Comparison of ENCODE assay signal across 1 cellular context in the genomic region with DNA sequence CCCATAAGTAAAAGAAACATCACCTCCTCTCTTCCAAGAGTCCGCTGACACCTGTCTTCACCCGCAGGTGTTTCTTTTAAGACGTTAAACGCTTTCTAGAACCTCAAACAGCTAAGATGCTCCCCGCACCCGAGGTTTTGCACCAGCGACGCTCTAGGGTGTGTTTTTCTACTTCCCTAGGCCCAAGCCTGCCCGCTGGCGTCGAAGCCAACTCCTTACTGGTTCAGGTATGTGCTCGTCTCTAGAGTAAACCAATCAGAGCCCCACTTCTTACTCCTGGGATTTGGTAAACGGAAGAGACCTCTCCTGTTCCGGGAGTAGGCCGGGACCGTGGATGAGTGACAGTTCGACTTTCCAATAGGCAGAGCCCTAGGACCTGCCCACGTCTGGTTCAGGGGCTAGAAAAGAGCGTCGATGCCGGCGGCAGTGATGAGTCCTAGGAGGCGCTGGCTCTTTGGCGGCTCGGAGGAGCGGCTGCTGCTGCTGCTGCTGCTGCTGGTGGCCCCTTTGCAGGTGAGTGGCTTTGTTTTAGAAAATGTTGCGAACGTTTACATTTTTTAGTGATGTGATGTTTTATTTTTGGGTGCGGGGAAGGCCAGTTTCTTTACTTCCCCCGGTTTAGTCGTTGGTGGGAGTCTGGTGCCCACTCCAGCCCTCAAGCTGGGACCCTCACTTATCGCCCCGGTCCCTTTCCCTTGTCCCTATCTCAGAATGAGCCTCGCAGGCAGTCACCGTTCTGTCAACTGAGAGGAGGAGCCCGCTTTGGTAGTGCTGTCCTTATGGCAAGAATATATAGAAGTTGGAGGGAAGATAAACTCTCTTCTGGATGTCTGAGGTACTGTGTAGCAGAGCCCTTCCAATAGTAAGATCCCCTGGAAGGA.
TF ChIP-seq lines count a peak whose summit lies in the region.

TSS of gene BPGM (plus strand) at position 429 of the 881 bp plus-strand sequence. CDS start 14,655 bp downstream, outside the sequence.

TF ChIP-seq in K562, 482 proteins besides CTCF, POLR2A, EP300 and RAD21 (continued from another document and continues in another):
- TF ChIP-seq, protein P1, sequence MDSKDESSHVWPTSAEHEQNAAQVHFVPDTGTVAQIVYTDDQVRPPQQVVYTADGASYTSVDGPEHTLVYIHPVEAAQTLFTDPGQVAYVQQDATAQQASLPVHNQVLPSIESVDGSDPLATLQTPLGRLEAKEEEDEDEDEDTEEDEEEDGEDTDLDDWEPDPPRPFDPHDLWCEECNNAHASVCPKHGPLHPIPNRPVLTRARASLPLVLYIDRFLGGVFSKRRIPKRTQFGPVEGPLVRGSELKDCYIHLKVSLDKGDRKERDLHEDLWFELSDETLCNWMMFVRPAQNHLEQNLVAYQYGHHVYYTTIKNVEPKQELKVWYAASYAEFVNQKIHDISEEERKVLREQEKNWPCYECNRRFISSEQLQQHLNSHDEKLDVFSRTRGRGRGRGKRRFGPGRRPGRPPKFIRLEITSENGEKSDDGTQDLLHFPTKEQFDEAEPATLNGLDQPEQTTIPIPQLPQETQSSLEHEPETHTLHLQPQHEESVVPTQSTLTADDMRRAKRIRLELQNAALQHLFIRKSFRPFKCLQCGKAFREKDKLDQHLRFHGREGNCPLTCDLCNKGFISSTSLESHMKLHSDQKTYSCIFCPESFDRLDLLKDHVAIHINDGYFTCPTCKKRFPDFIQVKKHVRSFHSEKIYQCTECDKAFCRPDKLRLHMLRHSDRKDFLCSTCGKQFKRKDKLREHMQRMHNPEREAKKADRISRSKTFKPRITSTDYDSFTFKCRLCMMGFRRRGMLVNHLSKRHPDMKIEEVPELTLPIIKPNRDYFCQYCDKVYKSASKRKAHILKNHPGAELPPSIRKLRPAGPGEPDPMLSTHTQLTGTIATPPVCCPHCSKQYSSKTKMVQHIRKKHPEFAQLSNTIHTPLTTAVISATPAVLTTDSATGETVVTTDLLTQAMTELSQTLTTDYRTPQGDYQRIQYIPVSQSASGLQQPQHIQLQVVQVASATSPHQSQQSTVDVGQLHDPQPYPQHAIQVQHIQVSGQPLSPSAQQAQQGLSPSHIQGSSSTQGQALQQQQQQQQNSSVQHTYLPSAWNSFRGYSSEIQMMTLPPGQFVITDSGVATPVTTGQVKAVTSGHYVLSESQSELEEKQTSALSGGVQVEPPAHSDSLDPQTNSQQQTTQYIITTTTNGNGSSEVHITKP (IDR thresholded peaks at IDR 0.05; ENCODE audit: partially characterized antibody), result peak; percentile 34
- TF ChIP-seq STAG1 (CRISPR knock-in tag; IDR thresholded peaks at IDR 0.05; ENCODE audit: borderline replicate concordance) (no peak), KLF6 (CRISPR knock-in tag; IDR thresholded peaks at IDR 0.05; ENCODE audit: borderline replicate concordance) (no peak), PHF8 (IDR thresholded peaks at IDR 0.05; ENCODE audit: borderline replicate concordance, low read length) (peak; percentile 85), CBFA2T3 (IDR thresholded peaks at IDR 0.05) (peak; percentile 35; the same call in 1 of the 2 replicates), DEAF1 (CRISPR knock-in tag; IDR thresholded peaks at IDR 0.05) (no peak), HLTF (IDR thresholded peaks at IDR 0.05) (peak; percentile 84; the same call in 1 of the 2 replicates), ZNF354B (CRISPR knock-in tag; IDR thresholded peaks at IDR 0.05) (no peak), PBX2 (CRISPR knock-in tag; IDR thresholded peaks at IDR 0.05; ENCODE audit: low read depth) (peak; percentile 92), PBX2 (tag; conservative IDR thresholded peaks at IDR 0.05; ENCODE audit: low read depth) (peak; percentile 100), E2F5 (CRISPR knock-in tag; IDR thresholded peaks at IDR 0.05) (no peak), HDAC2 (IDR thresholded peaks at IDR 0.05) (no peak; the same call in 1 of the 2 replicates), TAF7 (tag; IDR thresholded peaks at IDR 0.05) (peak; percentile 86), PHF20 (IDR thresholded peaks at IDR 0.05; ENCODE audit: partially characterized antibody) (peak; percentile 90), BRCA1 (IDR thresholded peaks at IDR 0.05) (no peak), BRCA1 (CRISPR knock-in tag; IDR thresholded peaks at IDR 0.05) (no peak), KDM4B (IDR thresholded peaks at IDR 0.05; ENCODE audit: borderline replicate concordance in 2 of 2, low read depth in 1 of 2) (peak in 1 of 2 experiments; percentile 84; a peak in 1 of 4 replicates), ARHGAP35 (IDR thresholded peaks at IDR 0.05; ENCODE audit: partially characterized antibody) (no peak), POLR3A (IDR thresholded peaks at IDR 0.05; ENCODE audit: borderline replicate concordance, extremely low read depth, insufficient read depth, insufficient read length) (no peak), NELFE (IDR thresholded peaks at IDR 0.05; ENCODE audit: insufficient read depth, insufficient read length) (no peak), SREBF2 (CRISPR knock-in tag; IDR thresholded peaks at IDR 0.05) (no peak), ETV6 (IDR thresholded peaks at IDR 0.05; ENCODE audit: borderline replicate concordance in 1 of 2, low read depth in 2 of 2, low read length in 1 of 2) (no peak), ETV6 (CRISPR knock-in tag; IDR thresholded peaks at IDR 0.05; ENCODE audit: borderline replicate concordance) (no peak), HMG20B (CRISPR knock-in tag; IDR thresholded peaks at IDR 0.05) (no peak), CC2D1A (IDR thresholded peaks at IDR 0.05) (peak; percentile 78), ZNF263 (CRISPR knock-in tag; IDR thresholded peaks at IDR 0.05; ENCODE audit: borderline replicate concordance) (0 out of 2 replicates have a peak, but pooled peaks have one; percentile 34), SRF (CRISPR knock-in tag; IDR thresholded peaks at IDR 0.05) (peak in 1 of 2 experiments; percentile 47; a peak in 1 of 4 replicates), ETV5 (CRISPR knock-in tag; IDR thresholded peaks at IDR 0.05; ENCODE audit: low read depth) (peak; percentile 77; the same call in 1 of the 2 replicates), DLX4 (CRISPR knock-in tag; IDR thresholded peaks at IDR 0.05) (no peak), FOSL1 (tag; conservative IDR thresholded peaks at IDR 0.05) (peak; percentile 27; the same call in 1 of the 2 replicates), ZNF134 (CRISPR knock-in tag; conservative IDR thresholded peaks at IDR 0.05) (no peak), ZFX (CRISPR knock-in tag; IDR thresholded peaks at IDR 0.05) (peak; percentile 99), RFX1 (IDR thresholded peaks at IDR 0.05) (no peak), LARP7 (IDR thresholded peaks at IDR 0.05) (no peak), FOXJ3 (CRISPR knock-in tag; IDR thresholded peaks at IDR 0.05) (no peak), MYBL2 (IDR thresholded peaks at IDR 0.05; ENCODE audit: low read depth) (no peak), MYBL2 (CRISPR knock-in tag; IDR thresholded peaks at IDR 0.05; ENCODE audit: borderline replicate concordance) (no peak), BRD9 (IDR thresholded peaks at IDR 0.05; ENCODE audit: low read depth, partially characterized antibody) (peak; percentile 52), GTF3C2 (IDR thresholded peaks at IDR 0.05; ENCODE audit: borderline replicate concordance, extremely low read depth, insufficient read length) (no peak), HMGN3 (IDR thresholded peaks at IDR 0.05; ENCODE audit: borderline replicate concordance, extremely low read depth, insufficient read length, low read depth, low read length) (no peak), HDAC1 (IDR thresholded peaks at IDR 0.05) (peak in 1 of 2 experiments; percentile 72; a peak in 2 of 4 replicates), CBX3 (IDR thresholded peaks at IDR 0.05; ENCODE audit: borderline replicate concordance in 1 of 2, low read length in 2 of 2) (peak in 1 of 2 experiments; percentile 22; a peak in 2 of 3 replicates), ZNF184 (CRISPR knock-in tag; IDR thresholded peaks at IDR 0.05) (no peak), NCOA2 (IDR thresholded peaks at IDR 0.05; ENCODE audit: partially characterized antibody in 2 of 2) (peak in 1 of 2 experiments; percentile 57)
- TF ChIP-seq, protein P2, sequence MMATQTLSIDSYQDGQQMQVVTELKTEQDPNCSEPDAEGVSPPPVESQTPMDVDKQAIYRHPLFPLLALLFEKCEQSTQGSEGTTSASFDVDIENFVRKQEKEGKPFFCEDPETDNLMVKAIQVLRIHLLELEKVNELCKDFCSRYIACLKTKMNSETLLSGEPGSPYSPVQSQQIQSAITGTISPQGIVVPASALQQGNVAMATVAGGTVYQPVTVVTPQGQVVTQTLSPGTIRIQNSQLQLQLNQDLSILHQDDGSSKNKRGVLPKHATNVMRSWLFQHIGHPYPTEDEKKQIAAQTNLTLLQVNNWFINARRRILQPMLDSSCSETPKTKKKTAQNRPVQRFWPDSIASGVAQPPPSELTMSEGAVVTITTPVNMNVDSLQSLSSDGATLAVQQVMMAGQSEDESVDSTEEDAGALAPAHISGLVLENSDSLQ (IDR thresholded peaks at IDR 0.05), result peak; percentile 100
